In the genomic region with DNA sequence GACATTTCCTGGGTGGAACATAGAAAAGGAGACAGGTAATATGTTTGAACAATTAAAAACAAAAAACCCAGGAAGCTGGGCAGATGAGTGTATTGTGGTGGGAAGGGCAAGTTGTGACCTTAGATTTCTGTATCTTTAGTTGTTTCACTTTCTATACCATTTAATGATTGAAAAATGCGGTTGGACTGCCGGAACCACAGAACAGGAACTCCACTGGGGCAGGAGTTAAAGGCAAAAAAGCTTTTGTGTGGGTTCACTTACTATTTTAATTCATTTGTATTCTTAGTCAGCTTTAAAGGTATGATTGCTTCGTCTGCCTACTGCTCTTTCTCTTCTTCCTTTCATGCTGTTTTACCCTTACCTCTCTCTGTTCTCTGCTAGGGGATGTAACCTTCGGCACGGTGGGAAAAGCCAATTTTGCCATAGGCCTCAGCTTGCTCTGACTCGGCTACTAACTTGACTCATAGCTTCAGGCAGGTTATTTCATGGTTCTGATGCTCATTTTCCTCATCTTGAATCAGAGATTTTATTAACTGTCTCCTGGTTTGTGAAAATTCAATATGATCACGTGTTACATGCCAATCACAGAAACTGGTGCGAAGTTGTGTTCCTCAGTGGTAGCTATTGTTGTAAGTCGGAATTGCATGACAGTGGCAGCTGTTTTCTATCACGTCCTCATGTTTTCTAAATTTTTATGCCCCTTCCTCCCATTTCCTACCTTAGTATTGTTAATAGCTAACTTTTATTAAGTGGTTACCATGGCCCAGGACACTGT, we compare ENCODE assay signal across 8 cellular contexts. TPM values are rescaled to one million over a fixed set of nuclear protein-coding genes. Genes with fewer than 3 reads are reported as not detected.
DNase-seq lines count a peak whose midpoint lies in the region; ATAC-seq and TF ChIP-seq lines count a peak whose summit lies in the region.

No MANE protein-coding gene starts in this region.

- H3K27me3 Mint-ChIP-seq in CD4-positive, alpha-beta T cell = peaks cover 5% of the 10 kb centered on the region
- peaks cover 7% of the 10 kb centered on the region for H3K27me3 Mint-ChIP-seq in activated CD4-positive, alpha-beta memory T cell treated with anti-CD3 and anti-CD28 coated beads for 36 hours
- peaks cover 1% of the 10 kb centered on the region for H3K27me3 Mint-ChIP-seq in memory B cell

- TF ChIP-seq EP300 in ovary (IDR thresholded peaks at IDR 0.05) = no peak

- in situ Hi-C loops in brain microvascular endothelial cell (cut with HindIII; ENCODE audit: low pct_ligation_motif_present, low sequenced_read_pairs) = no loop called here

- H3K36me3 ChIP-seq in brain microvascular endothelial cell (replicated peaks) = no peaks in the 10 kb centered on the region
- no peaks in the 10 kb centered on the region for H3K36me3 ChIP-seq in ovary

- ATAC-seq in CD4-positive, alpha-beta T cell (ENCODE audit: poor library complexity) = peak; percentile 27
- peak; percentile 46 for ATAC-seq in HG03571 (IDR thresholded peaks at IDR 0.05; ENCODE audit: unreplicated experiment)
- peak; percentile 55 for ATAC-seq in memory B cell (ENCODE audit: low read depth)

- peak in 5 of 10 experiments; percentile 8 to 27 (median 15) for DNase-seq in CD4-positive, alpha-beta T cell
- DNase-seq in GM20000 (ENCODE audit: low spot score) (peak; percentile 70), memory B cell (ENCODE audit: low spot score in 2 of 2) (peak in 1 of 2 donors; percentile 32), inferior parietal cortex (ENCODE audit: extremely low spot score) (no peak), brain microvascular endothelial cell (no peak), ovary (no peak)
- peak; percentile 74 for DNase-seq in activated CD4-positive, alpha-beta memory T cell treated with anti-CD3 and anti-CD28 coated beads for 36 hours

- POLR2A ChIA-PET in CD4-positive, alpha-beta T cell (lab: Charles Lee) = interaction anchor here (1.0 to 3.5 kb wide), 3 partner anchors 57 to 93 kb away, joined by 3 to 23 read pairs (median 3); no protein-coding TSS in a partner anchor
- POLR2A ChIA-PET in activated CD4-positive, alpha-beta memory T cell treated with anti-CD3 and anti-CD28 coated beads for 36 hours (lab: Charles Lee) = interaction anchor here (0.8 to 4.0 kb wide), 7 partner anchors 24 to 76 kb away, joined by 3 to 34 read pairs (median 4); no protein-coding TSS in a partner anchor

- H3K9me3 Mint-ChIP-seq in CD4-positive, alpha-beta T cell = no peaks in the 10 kb centered on the region
- H3K9me3 Mint-ChIP-seq in activated CD4-positive, alpha-beta memory T cell treated with anti-CD3 and anti-CD28 coated beads for 36 hours = no peaks in the 10 kb centered on the region
- no peaks in the 10 kb centered on the region for H3K9me3 Mint-ChIP-seq in memory B cell

- peak overlapping the region; percentile 38 for H3K27ac ChIP-seq in CD4-positive, alpha-beta T cell (ENCODE audit: low read depth, low read length)
- H3K27ac ChIP-seq in brain microvascular endothelial cell (no peak overlapping the region), ovary (no peak overlapping the region)

- no peaks in the 10 kb centered on the region for H3K9me3 ChIP-seq in CD4-positive, alpha-beta T cell (ENCODE audit: control insufficient read depth, low read length)
- H3K9me3 ChIP-seq in ovary = no peaks in the 10 kb centered on the region

- H3K27me3 ChIP-seq in CD4-positive, alpha-beta T cell (ENCODE audit: control insufficient read depth, insufficient read depth, low read length) = no peaks in the 10 kb centered on the region
- no peaks in the 10 kb centered on the region for H3K27me3 ChIP-seq in brain microvascular endothelial cell (replicated peaks)
- H3K27me3 ChIP-seq in ovary = no peaks in the 10 kb centered on the region

- CTCF ChIA-PET in CD4-positive, alpha-beta T cell (lab: Charles Lee) = interaction anchor here (1.2 to 2.0 kb wide), 2 partner anchors 9 to 95 kb away, joined by 6 to 8 read pairs; no protein-coding TSS in a partner anchor
- CTCF ChIA-PET in activated CD4-positive, alpha-beta memory T cell treated with anti-CD3 and anti-CD28 coated beads for 36 hours (lab: Charles Lee) = interaction anchor here (0.6 to 6.0 kb wide), 6 partner anchors 11 to 94 kb away, joined by 3 to 56 read pairs (median 12); no protein-coding TSS in a partner anchor

- peak overlapping the region; percentile 96 for H3K4me3 Mint-ChIP-seq in CD4-positive, alpha-beta T cell
- H3K4me3 Mint-ChIP-seq in activated CD4-positive, alpha-beta memory T cell treated with anti-CD3 and anti-CD28 coated beads for 36 hours = peak overlapping the region; percentile 87
- peak overlapping the region; percentile 86 for H3K4me3 Mint-ChIP-seq in memory B cell

- H3K4me3 ChIP-seq in brain microvascular endothelial cell (ENCODE audit: low read depth, low read length) = no peak overlapping the region
- H3K4me3 ChIP-seq in ovary = no peak overlapping the region

- H3K4me1 Mint-ChIP-seq in CD4-positive, alpha-beta T cell (ENCODE audit: low read depth) = peaks cover 45% of the 10 kb centered on the region
- H3K4me1 Mint-ChIP-seq in activated CD4-positive, alpha-beta memory T cell treated with anti-CD3 and anti-CD28 coated beads for 36 hours (ENCODE audit: low read depth) = peaks cover 52% of the 10 kb centered on the region
- H3K4me1 Mint-ChIP-seq in memory B cell = peaks cover 38% of the 10 kb centered on the region

- intact Hi-C loops in CD4-positive, alpha-beta T cell (cut with DNase I, micrococcal nuclease) = loop anchor here in 1 of 2 experiments (5.0 to 10.0 kb wide), 2 partner anchors 57 to 95 kb away; no protein-coding TSS in a partner anchor
- intact Hi-C loops in activated CD4-positive, alpha-beta memory T cell treated with anti-CD3 and anti-CD28 coated beads for 36 hours (cut with micrococcal nuclease) = loop anchor here (1.0 to 5.0 kb wide), 3 partner anchors 23 to 58 kb away; no protein-coding TSS in a partner anchor
- intact Hi-C loops in ovary (cut with DNase I) = no loop called here

- TF ChIP-seq POLR2A in ovary (IDR thresholded peaks at IDR 0.05) = no peak

- no peaks in the 10 kb centered on the region for H3K36me3 Mint-ChIP-seq in CD4-positive, alpha-beta T cell (ENCODE audit: low read depth)
- no peaks in the 10 kb centered on the region for H3K36me3 Mint-ChIP-seq in activated CD4-positive, alpha-beta memory T cell treated with anti-CD3 and anti-CD28 coated beads for 36 hours
- H3K36me3 Mint-ChIP-seq in memory B cell = no peaks in the 10 kb centered on the region

- TF ChIP-seq CTCF in CD4-positive, alpha-beta T cell (IDR thresholded peaks at IDR 0.05) = no peak
- TF ChIP-seq CTCF in GM20000 (IDR thresholded peaks at IDR 0.05; ENCODE audit: extremely low read depth, missing control alignments) = no peak
- TF ChIP-seq CTCF in brain microvascular endothelial cell (IDR thresholded peaks at IDR 0.05; ENCODE audit: low read depth, low read length, missing control alignments) = no peak
- TF ChIP-seq CTCF in ovary (IDR thresholded peaks at IDR 0.05) = no peak

- WGBS in ovary, 3 donors = 86 to 92% (median 89%) methylated on average over 10 of the region's 10 CpGs

- H3K4me1 ChIP-seq in ovary (ENCODE audit: insufficient read depth) = no peaks in the 10 kb centered on the region

- peak overlapping the region; percentile 63 for H3K27ac Mint-ChIP-seq in CD4-positive, alpha-beta T cell
- peak overlapping the region; percentile 91 for H3K27ac Mint-ChIP-seq in activated CD4-positive, alpha-beta memory T cell treated with anti-CD3 and anti-CD28 coated beads for 36 hours
- peak overlapping the region; percentile 81 for H3K27ac Mint-ChIP-seq in memory B cell

RNA-seq across cellular contexts. Expression of a gene that starts 1.6 kb away (rescaled TPM):
- total RNA-seq in CD4-positive, alpha-beta T cell = 10 to 100 TPM in 1 of 2 experiments, 1 to 10 TPM in 1; 8.0 to 10.8 TPM
- 10 to 100 TPM; 38.5 to 41.7 TPM for total RNA-seq in activated CD4-positive, alpha-beta memory T cell treated with anti-CD3 and anti-CD28 coated beads for 36 hours
- 10 to 100 TPM in 1 of 7 donors, 1 to 10 TPM in 5, under 1 TPM in 1; 0.71 to 44.5 (median 6.0) TPM for total RNA-seq in ovary
- polyA plus RNA-seq in ovary = 1 to 10 TPM in 1 of 2 donors, under 1 TPM in 1; 0.86 to 2.0 TPM

Comparison
In these comparisons a context has a peak if more than half of its experiments do, and no peak if none do; other contexts are left out.
1. DNase-seq: peak in GM20000 (single experiment) and activated CD4-positive, alpha-beta memory T cell treated with anti-CD3 and anti-CD28 coated beads for 36 hours (single experiment); none in inferior parietal cortex (single experiment), brain microvascular endothelial cell (single experiment) and ovary (0 of 5).
2. Peak in every context shown above with its lines, with median percentiles within 50 percentile points of each other: ATAC-seq, H3K27ac Mint-ChIP-seq and H3K4me3 Mint-ChIP-seq.